ENCODE assay signal across 14 cellular contexts in the genomic region with DNA sequence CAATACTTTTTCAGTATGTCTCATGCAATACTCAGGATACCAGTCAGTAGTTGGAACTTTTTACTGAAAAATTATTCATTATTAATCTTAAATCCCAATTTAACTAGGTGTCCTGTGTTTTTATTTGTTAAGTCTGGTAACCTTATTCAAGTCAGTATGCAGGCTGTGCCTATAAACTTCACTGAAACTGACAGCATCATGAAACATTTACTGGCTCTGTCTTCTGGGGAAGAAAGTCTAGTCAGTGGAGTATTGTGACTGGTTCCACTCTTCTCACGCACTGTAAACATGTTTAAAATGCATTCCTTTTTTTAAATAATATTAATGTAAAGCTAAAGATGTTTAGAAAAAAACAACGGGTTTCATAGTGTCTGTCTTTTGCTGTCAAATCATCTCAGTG.
"Had no signal": no experiment of that assay in that cellular context is flagged by ENCODE, and none has a peak within 500 bp of the region (broad histone marks: within the 10 kb centered on the region; RNA-seq: fewer than 3 reads in every experiment).

No MANE protein-coding gene starts in this region.

- H3K9me3 ChIP-seq: heart left ventricle, neutrophil, transverse colon, vagina had no signal

- H3K4me3 ChIP-seq: heart left ventricle, lung, transverse colon, vagina had no signal

- ATAC-seq: activated CD4-positive, CD25-positive, alpha-beta regulatory T cell treated with anti-CD3 and anti-CD28 coated beads, Interleukin-2, amount 50 U/mL, for 24 hours; heart left ventricle; left colon; naive thymus-derived CD8-positive, alpha-beta T cell; right cardiac atrium; stimulated activated naive CD8-positive, alpha-beta T cell treated with anti-CD3 and anti-CD28 coated beads, Interleukin-15, Interleukin-2, amounts not matched to agents 100 U/mL and 50 U/mL, for 24 hours had no signal

- DNase-seq: activated CD4-positive, alpha-beta T cell treated with anti-CD3 and anti-CD28 coated beads, Interleukin-2, amount 50 U/mL, for 1 hour; activated naive CD4-positive, alpha-beta T cell treated with Interleukin-2 at 50 U/mL for 16 hours; aorta; heart left ventricle; left colon; naive thymus-derived CD8-positive, alpha-beta T cell; right cardiac atrium; stimulated activated naive CD8-positive, alpha-beta T cell treated with anti-CD3 and anti-CD28 coated beads, Interleukin-15, Interleukin-2, amounts not matched to agents 100 U/mL and 50 U/mL, for 24 hours; transverse colon had no signal

- H3K27ac ChIP-seq: epithelial cell of prostate, heart left ventricle, neutrophil, transverse colon, vagina had no signal

- H3K36me3 ChIP-seq: heart left ventricle, neutrophil, transverse colon, vagina had no signal

- H3K27me3 ChIP-seq: heart left ventricle, neutrophil, transverse colon, vagina had no signal
